In the genomic region with DNA sequence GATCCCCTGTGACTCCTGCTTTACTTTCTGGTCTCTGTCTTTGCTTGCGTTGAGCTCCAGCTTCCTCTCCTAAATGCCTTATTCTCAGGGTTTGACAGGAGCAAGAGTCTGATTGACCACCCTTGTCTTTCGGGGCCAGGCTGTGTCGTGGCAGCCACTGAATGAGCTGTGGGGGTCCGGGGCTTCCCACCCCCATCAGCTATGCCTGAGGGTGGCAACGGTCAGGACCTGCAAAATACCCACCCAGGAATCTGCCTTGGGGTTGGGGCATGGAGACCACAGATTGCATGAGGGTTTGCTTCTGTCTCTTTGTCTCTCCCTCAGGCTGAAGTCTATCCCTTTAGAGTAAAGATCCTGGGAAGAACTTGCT, we compare ENCODE assay signal across 18 cellular contexts. TPM values are rescaled to one million over a fixed set of nuclear protein-coding genes. Genes with fewer than 3 reads are reported as not detected.
DNase-seq lines count a peak whose midpoint lies in the region; ATAC-seq and TF ChIP-seq lines count a peak whose summit lies in the region.
"Had no signal": no experiment of that assay in that cellular context is flagged by ENCODE, and none has a peak within 500 bp of the region (broad histone marks: within the 10 kb centered on the region; RNA-seq: fewer than 3 reads in every experiment).

No MANE protein-coding gene starts in this region.

- POLR2A ChIA-PET in activated naive CD8-positive, alpha-beta T cell treated with anti-CD3 and anti-CD28 coated beads, Interleukin-2, amount 10 ng/mL, durations not matched to agents 7 days and 5 days (lab: Charles Lee) = no interaction called here

- no peak for DNase-seq in activated naive CD8-positive, alpha-beta T cell treated with anti-CD3 and anti-CD28 coated beads, Interleukin-2, amount 10 ng/mL, durations not matched to agents 7 days and 5 days
- no peak for DNase-seq in activated naive CD8-positive, alpha-beta T cell treated with anti-CD3 and anti-CD28 coated beads for 36 hours
- no peak for DNase-seq in effector memory CD8-positive, alpha-beta T cell
- no peak for DNase-seq in glutamatergic neuron
- peak; percentile 63 for DNase-seq in spleen
- DNase-seq in GOT3 (lab: John Stamatoyannopoulos, UW) = no peak
- DNase-seq: CD4-positive, CD25-positive, alpha-beta regulatory T cell; CD8-positive, alpha-beta T cell; DMS153; DND-41 had no signal

- 56 to 72% (median 61%) methylated on average over 5 of the region's 5 CpGs for WGBS in spleen, 5 donors
- 39 to 40% methylated on average over 1 to 5 of the region's 5 CpGs for WGBS in gastroesophageal sphincter (ENCODE audit: low coverage in 1 of 2), 2 donors

- H3K27ac ChIP-seq in spleen (no peak overlapping the region), gastroesophageal sphincter (no peak overlapping the region)
- H3K27ac ChIP-seq: 22Rv1, BLaER1, C4-2B had no signal

- TF ChIP-seq CTCF in glutamatergic neuron (IDR thresholded peaks at IDR 0.05; ENCODE audit: partially characterized antibody, unreplicated experiment) (no peak), spleen (IDR thresholded peaks at IDR 0.05 in 8 of 11, conservative IDR thresholded peaks at IDR 0.05 in 3 of 11) (no peak), gastroesophageal sphincter (IDR thresholded peaks at IDR 0.05) (no peak)

- no peak for ATAC-seq in activated naive CD8-positive, alpha-beta T cell treated with anti-CD3 and anti-CD28 coated beads, Interleukin-2, amount 10 ng/mL, durations not matched to agents 7 days and 5 days (ENCODE audit: low read depth)
- no peak for ATAC-seq in effector memory CD8-positive, alpha-beta T cell (replicated peaks)
- ATAC-seq in HG02885 (IDR thresholded peaks at IDR 0.05; ENCODE audit: poor library complexity, unreplicated experiment) = no peak
- ATAC-seq in gastroesophageal sphincter = no peak
- ATAC-seq: CD8-positive, alpha-beta T cell had no signal

- H3K9me3 Mint-ChIP-seq in activated naive CD8-positive, alpha-beta T cell treated with anti-CD3 and anti-CD28 coated beads, Interleukin-2, amount 10 ng/mL, durations not matched to agents 7 days and 5 days = no peaks in the 10 kb centered on the region
- no peaks in the 10 kb centered on the region for H3K9me3 Mint-ChIP-seq in activated naive CD8-positive, alpha-beta T cell treated with anti-CD3 and anti-CD28 coated beads for 36 hours
- H3K9me3 Mint-ChIP-seq in effector memory CD8-positive, alpha-beta T cell = no peaks in the 10 kb centered on the region
- H3K9me3 Mint-ChIP-seq in glutamatergic neuron (ENCODE audit: unreplicated experiment) = no peaks in the 10 kb centered on the region
- H3K9me3 Mint-ChIP-seq: CD8-positive, alpha-beta T cell had no signal

- no peak overlapping the region for H3K4me3 Mint-ChIP-seq in activated naive CD8-positive, alpha-beta T cell treated with anti-CD3 and anti-CD28 coated beads, Interleukin-2, amount 10 ng/mL, durations not matched to agents 7 days and 5 days
- no peak overlapping the region for H3K4me3 Mint-ChIP-seq in activated naive CD8-positive, alpha-beta T cell treated with anti-CD3 and anti-CD28 coated beads for 36 hours
- no peak overlapping the region for H3K4me3 Mint-ChIP-seq in effector memory CD8-positive, alpha-beta T cell
- H3K4me3 Mint-ChIP-seq in glutamatergic neuron (ENCODE audit: unreplicated experiment) = no peak overlapping the region
- H3K4me3 Mint-ChIP-seq: B cell; CD4-positive, CD25-positive, alpha-beta regulatory T cell; CD8-positive, alpha-beta T cell had no signal

- no peak for TF ChIP-seq EP300 in gastroesophageal sphincter (IDR thresholded peaks at IDR 0.05)

- peaks cover 2% of the 10 kb centered on the region for H3K4me1 Mint-ChIP-seq in activated naive CD8-positive, alpha-beta T cell treated with anti-CD3 and anti-CD28 coated beads, Interleukin-2, amount 10 ng/mL, durations not matched to agents 7 days and 5 days
- no peaks in the 10 kb centered on the region for H3K4me1 Mint-ChIP-seq in activated naive CD8-positive, alpha-beta T cell treated with anti-CD3 and anti-CD28 coated beads for 36 hours
- peaks cover 18 to 23% of the 10 kb centered on the region in 2 donors for H3K4me1 Mint-ChIP-seq in effector memory CD8-positive, alpha-beta T cell (ENCODE audit: low read depth in 2 of 2)
- peaks cover 11% of the 10 kb centered on the region for H3K4me1 Mint-ChIP-seq in glutamatergic neuron (ENCODE audit: low read depth, unreplicated experiment)
- H3K4me1 Mint-ChIP-seq: B cell had no signal

- H3K36me3 ChIP-seq in spleen = no peaks in the 10 kb centered on the region
- H3K36me3 ChIP-seq in gastroesophageal sphincter = no peaks in the 10 kb centered on the region
- H3K36me3 ChIP-seq: BLaER1, HAP-1 had no signal

- peak overlapping the region; percentile 0 for H3K27ac Mint-ChIP-seq in activated naive CD8-positive, alpha-beta T cell treated with anti-CD3 and anti-CD28 coated beads, Interleukin-2, amount 10 ng/mL, durations not matched to agents 7 days and 5 days
- no peak overlapping the region for H3K27ac Mint-ChIP-seq in activated naive CD8-positive, alpha-beta T cell treated with anti-CD3 and anti-CD28 coated beads for 36 hours
- peak overlapping the region; percentile 28 to 76 for H3K27ac Mint-ChIP-seq in effector memory CD8-positive, alpha-beta T cell
- H3K27ac Mint-ChIP-seq in glutamatergic neuron (ENCODE audit: unreplicated experiment) = peak overlapping the region; percentile 14
- H3K27ac Mint-ChIP-seq: B cell; CD8-positive, alpha-beta T cell had no signal

- H3K4me3 ChIP-seq in spleen (no peak overlapping the region), gastroesophageal sphincter (no peak overlapping the region)
- H3K4me3 ChIP-seq: BLaER1, HAP-1 had no signal

- H3K36me3 Mint-ChIP-seq in activated naive CD8-positive, alpha-beta T cell treated with anti-CD3 and anti-CD28 coated beads, Interleukin-2, amount 10 ng/mL, durations not matched to agents 7 days and 5 days = no peaks in the 10 kb centered on the region
- H3K36me3 Mint-ChIP-seq in activated naive CD8-positive, alpha-beta T cell treated with anti-CD3 and anti-CD28 coated beads for 36 hours = no peaks in the 10 kb centered on the region
- peaks cover 11% of the 10 kb centered on the region for H3K36me3 Mint-ChIP-seq in effector memory CD8-positive, alpha-beta T cell (ENCODE audit: insufficient read depth)
- peaks cover 7% of the 10 kb centered on the region for H3K36me3 Mint-ChIP-seq in glutamatergic neuron (ENCODE audit: unreplicated experiment)
- H3K36me3 Mint-ChIP-seq: CD4-positive, CD25-positive, alpha-beta regulatory T cell; CD8-positive, alpha-beta T cell had no signal

- H3K27me3 Mint-ChIP-seq in activated naive CD8-positive, alpha-beta T cell treated with anti-CD3 and anti-CD28 coated beads, Interleukin-2, amount 10 ng/mL, durations not matched to agents 7 days and 5 days = peaks cover 15% of the 10 kb centered on the region
- peaks cover 23% of the 10 kb centered on the region for H3K27me3 Mint-ChIP-seq in activated naive CD8-positive, alpha-beta T cell treated with anti-CD3 and anti-CD28 coated beads for 36 hours
- peaks cover 0 to 36% of the 10 kb centered on the region in 2 donors for H3K27me3 Mint-ChIP-seq in effector memory CD8-positive, alpha-beta T cell
- H3K27me3 Mint-ChIP-seq in glutamatergic neuron (ENCODE audit: unreplicated experiment) = peaks cover 7% of the 10 kb centered on the region

- no peaks in the 10 kb centered on the region for H3K9me3 ChIP-seq in spleen
- no peaks in the 10 kb centered on the region for H3K9me3 ChIP-seq in gastroesophageal sphincter
- H3K9me3 ChIP-seq: BLaER1, Caco-2, HAP-1 had no signal

- TF ChIP-seq POLR2A in spleen (IDR thresholded peaks at IDR 0.05) (no peak), gastroesophageal sphincter (IDR thresholded peaks at IDR 0.05) (no peak)

- H3K4me1 ChIP-seq in spleen = no peaks in the 10 kb centered on the region
- H3K4me1 ChIP-seq in gastroesophageal sphincter = no peaks in the 10 kb centered on the region
- H3K4me1 ChIP-seq: BLaER1, Caco-2, HAP-1 had no signal

- H3K27me3 ChIP-seq in spleen (replicated peaks in 1 of 7) (peaks cover 0 to 36% (median 0%) of the 10 kb centered on the region in 7 donors), gastroesophageal sphincter (peaks cover 34% of the 10 kb centered on the region)
- H3K27me3 ChIP-seq: BLaER1 had no signal

- intact Hi-C loops in spleen (cut with DNase I; ENCODE audit: low total_unique reads) = no loop called here

RNA-seq across cellular contexts. Expression of a gene that starts 20.6 kb away (rescaled TPM):
- total RNA-seq in activated naive CD8-positive, alpha-beta T cell treated with anti-CD3 and anti-CD28 coated beads, Interleukin-2, amount 10 ng/mL, durations not matched to agents 7 days and 5 days = 1 to 10 TPM; 1.3 to 2.1 TPM
- 1 to 10 TPM; 4.1 to 6.1 TPM for total RNA-seq in activated naive CD8-positive, alpha-beta T cell treated with anti-CD3 and anti-CD28 coated beads for 36 hours
- 0.98 TPM for total RNA-seq in glutamatergic neuron (ENCODE audit: unreplicated experiment)
- total RNA-seq in spleen = 1 to 10 TPM in 2 of 7 donors, not detected in 5; 1.0 to 1.4 TPM
- 1 to 10 TPM in 2 of 3 donors, under 1 TPM in 1; 0.91 to 2.2 (median 1.4) TPM for polyA plus RNA-seq in spleen
- total RNA-seq in gastroesophageal sphincter = not detected
- total RNA-seq: Caco-2; CD4-positive, CD25-positive, alpha-beta regulatory T cell had no signal
